Comparison of ENCODE assay signal across 8 cellular contexts in the genomic region with DNA sequence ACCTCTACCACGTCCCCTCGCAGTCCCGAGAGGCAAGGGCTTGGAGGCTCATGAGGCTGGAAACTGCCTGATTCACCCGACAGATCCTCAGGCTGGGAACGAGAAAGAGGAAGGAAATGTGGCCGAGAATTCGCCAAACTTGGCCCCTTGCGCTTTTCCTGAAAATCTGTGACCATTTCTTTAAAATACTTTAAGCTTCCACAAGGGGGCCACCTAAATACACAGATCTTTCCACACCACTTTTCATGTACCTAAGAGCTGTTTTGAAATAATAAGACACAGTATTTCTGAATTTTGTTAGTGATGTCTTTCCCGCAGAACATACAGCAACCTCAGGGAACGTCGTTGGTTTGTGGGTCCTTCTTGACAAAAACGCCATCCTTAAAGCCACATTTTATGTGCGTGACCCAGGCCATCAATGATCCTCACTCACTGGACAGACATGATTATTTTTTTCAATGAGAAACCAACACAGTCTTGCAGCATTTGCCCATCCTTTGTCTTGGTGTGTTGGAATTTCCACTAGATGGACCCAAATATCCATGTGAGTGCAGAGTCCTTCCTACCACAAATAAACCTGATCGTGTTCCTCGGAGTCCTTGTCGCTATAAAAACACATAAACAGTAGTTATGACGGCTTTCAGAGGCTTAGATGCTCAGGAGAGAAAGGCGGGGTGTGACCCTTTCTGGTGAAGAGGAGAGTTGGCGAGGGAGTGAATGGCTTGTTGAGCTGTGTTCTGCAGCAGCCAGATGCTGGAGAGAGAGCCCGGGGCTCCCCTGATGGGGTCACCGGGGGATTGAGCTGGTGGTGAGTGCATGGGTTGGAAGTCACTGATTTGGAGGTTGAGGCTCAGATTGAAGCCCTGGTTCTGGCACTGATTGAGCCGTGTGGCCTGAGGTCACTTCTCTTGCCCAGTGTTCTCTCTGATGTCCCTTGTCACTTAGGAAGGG. TPM values are rescaled to one million over a fixed set of nuclear protein-coding genes. Genes with fewer than 3 reads are reported as not detected.
DNase-seq lines count a peak whose midpoint lies in the region; ATAC-seq, FAIRE-seq and TF ChIP-seq lines count a peak whose summit lies in the region.

No MANE protein-coding gene starts in this region.

- no TSS peak for BruUV-seq in Panc1 (replicated peaks; lab: Mats Ljungman, UMichigan)

- H3K27ac ChIP-seq in HUES64 (ENCODE audit: low read depth, low read length) (peak overlapping the region; percentile 27; the same call in 1 of the 2 replicates), Panc1 (ENCODE audit: low read length) (no peak overlapping the region), neural progenitor cell (no peak overlapping the region)

- no peaks in the 10 kb centered on the region for H3K36me3 ChIP-seq in HUES64 (ENCODE audit: insufficient read depth, low read length)
- H3K36me3 ChIP-seq in Panc1 (ENCODE audit: control insufficient read depth, insufficient read depth, low read length) = no peaks in the 10 kb centered on the region
- H3K36me3 ChIP-seq in neural progenitor cell = no peaks in the 10 kb centered on the region

- H3K27me3 ChIP-seq in HUES64 (ENCODE audit: insufficient read depth, low read length) = no peaks in the 10 kb centered on the region
- H3K27me3 ChIP-seq in Panc1 (ENCODE audit: control insufficient read depth, insufficient read depth, low read length) = peaks cover 6% of the 10 kb centered on the region; the same call in 1 of the 2 replicates
- H3K27me3 ChIP-seq in neural progenitor cell = peaks cover 6% of the 10 kb centered on the region

- H3K9ac ChIP-seq in HUES64 (ENCODE audit: low read depth, low read length) (peak overlapping the region; percentile 25; the same call in 1 of the 2 replicates), neural progenitor cell (no peak overlapping the region)

- in situ Hi-C loops in Panc1 (cut with HindIII; ENCODE audit: low pct_unique_long_range_greater_than_20kb, low sequenced_read_pairs) = no loop called here

- DNase-seq in Panc1 (ENCODE audit: low read depth, low spot score) (peak; percentile 12), endothelial cell (ENCODE audit: low spot score) (peak; percentile 47), neural progenitor cell (ENCODE audit: low spot score) (peak; percentile 71), GM19240 (ENCODE audit: insufficient read length, low spot score) (no peak)

- no peaks in the 10 kb centered on the region for H4K20me1 ChIP-seq in neural progenitor cell (ENCODE audit: low read depth)

- H3K4me1 Mint-ChIP-seq in endothelial cell (ENCODE audit: unreplicated experiment) (peaks cover 8% of the 10 kb centered on the region), neural progenitor cell (peaks cover 28% of the 10 kb centered on the region)

- peak overlapping the region; percentile 36 for H3K4me3 ChIP-seq in HUES64 (ENCODE audit: low read length)
- H3K4me3 ChIP-seq in Panc1 (ENCODE audit: low read depth in 2 of 2, low read length in 2 of 2) = no peak overlapping the region
- H3K4me3 ChIP-seq in neural progenitor cell = peak overlapping the region; percentile 41

- H3K27ac Mint-ChIP-seq in endothelial cell (ENCODE audit: unreplicated experiment) (peak overlapping the region; percentile 44), neural progenitor cell (peak overlapping the region; percentile 53)

- intact Hi-C loops in Panc1 (cut with micrococcal nuclease; ENCODE audit: unreplicated experiment) = no loop called here

- POLR2A ChIA-PET in Panc1 (lab: Charles Lee) = no interaction called here

- H2AFZ ChIP-seq in neural progenitor cell (replicated peaks) = peak overlapping the region; percentile 83

- peak; percentile 78 for TF ChIP-seq CTCF in Panc1 (IDR thresholded peaks at IDR 0.05)
- peak; percentile 80 for TF ChIP-seq CTCF in endothelial cell (IDR thresholded peaks at IDR 0.05; ENCODE audit: unreplicated experiment)
- TF ChIP-seq CTCF in neural progenitor cell (IDR thresholded peaks at IDR 0.05) = peak; percentile 72

- H3K4me1 ChIP-seq in HUES64 (ENCODE audit: insufficient read depth, low read length) (0 out of 2 replicates have a peak, but pooled peaks cover 9% of the 10 kb centered on the region), Panc1 (ENCODE audit: control insufficient read depth, insufficient read depth, low read length) (no peaks in the 10 kb centered on the region), neural progenitor cell (peaks cover 9% of the 10 kb centered on the region)

- FAIRE-seq in G401.6 (lab: Jason Lieb, UNC) = peak; percentile 72

- H3K27me3 Mint-ChIP-seq in endothelial cell (ENCODE audit: unreplicated experiment) (peaks cover 8% of the 10 kb centered on the region), neural progenitor cell (ENCODE audit: insufficient read depth, low read depth) (peaks cover 2% of the 10 kb centered on the region)

- peak overlapping the region; percentile 71 for H3K4me2 ChIP-seq in neural progenitor cell

- H3K9me3 ChIP-seq in HUES64 (ENCODE audit: insufficient read depth, low read depth, low read length) (no peaks in the 10 kb centered on the region), Panc1 (ENCODE audit: control insufficient read depth, insufficient read depth, low read depth, low read length) (no peaks in the 10 kb centered on the region), neural progenitor cell (ENCODE audit: low read depth) (no peaks in the 10 kb centered on the region)

- 53% methylated on average over 22 of the region's 22 CpGs for WGBS in HUES64

- CTCF ChIA-PET in Panc1 (lab: Charles Lee) = interaction anchor here (1.2 to 1.4 kb wide), 3 partner anchors 36 to 77 kb away, joined by 4 to 6 read pairs (median 5); no protein-coding TSS in a partner anchor

- no peak overlapping the region for H3K4me3 Mint-ChIP-seq in endothelial cell (ENCODE audit: unreplicated experiment)
- peak overlapping the region; percentile 73 for H3K4me3 Mint-ChIP-seq in neural progenitor cell

- ATAC-seq in Panc1 (peak; percentile 54; the same call in 1 of the 2 replicates), HG03159 (IDR thresholded peaks at IDR 0.05; ENCODE audit: unreplicated experiment) (no peak), HG03571 (IDR thresholded peaks at IDR 0.05; ENCODE audit: unreplicated experiment) (no peak)

- H3K9me3 Mint-ChIP-seq in endothelial cell (ENCODE audit: unreplicated experiment) (no peaks in the 10 kb centered on the region), neural progenitor cell (peaks cover 5% of the 10 kb centered on the region)

- no peaks in the 10 kb centered on the region for H3K36me3 Mint-ChIP-seq in endothelial cell (ENCODE audit: low read depth, unreplicated experiment)
- no peaks in the 10 kb centered on the region for H3K36me3 Mint-ChIP-seq in neural progenitor cell

- H3F3A ChIP-seq in neural progenitor cell (ENCODE audit: low read depth) = no peaks in the 10 kb centered on the region

- H3K79me2 ChIP-seq in neural progenitor cell (ENCODE audit: low read depth) = no peaks in the 10 kb centered on the region

RNA-seq across cellular contexts. Expression of gene DCDC2C, which starts 25.0 kb away (rescaled TPM):
- polyA plus RNA-seq in HUES64 (2013, experiment 1 of 2) = not detected
- polyA plus RNA-seq in HUES64 (2013, experiment 2 of 2) = not detected
- total RNA-seq in Panc1 (2021; ENCODE audit: unreplicated experiment) = not detected
- polyA plus RNA-seq in Panc1 (2012; ENCODE audit: insufficient read length) = not detected
- total RNA-seq in endothelial cell (ENCODE audit: unreplicated experiment) = not detected
- total RNA-seq in neural progenitor cell (ENCODE audit: low replicate concordance) = not detected in 2 replicates

Comparison
In these comparisons a context has a peak if more than half of its experiments do, and no peak if none do; other contexts are left out.
1. H3K4me3 ChIP-seq: peak in HUES64 (single experiment) and neural progenitor cell (single experiment); none in Panc1 (0 of 2).
2. Peak in every context shown above with its lines, with median percentiles within 50 percentile points of each other: CTCF ChIP-seq.